8 cellular contexts compared by ENCODE assay signal in genomic region chr1:244864253-244865027, GRCh38. TPM values are rescaled to one million over a fixed set of nuclear protein-coding genes. Genes with fewer than 3 reads are reported as not detected.
A peak's percentile ranks its signal among the peaks of the same experiment; 100 is the strongest.
DNase-seq lines count a peak whose midpoint lies in the region; ATAC-seq and TF ChIP-seq lines count a peak whose summit lies in the region.

Gene HNRNPU (minus strand): TSS chr1:244864543. CDS start chr1:244864307, 236 bp downstream.

- H3K27me3 Mint-ChIP-seq in T-helper 1 cell treated with Interleukin-12 subunit alpha and Interleukin-12 subunit beta and Interleukin-4 antibody, amounts not matched to agents 30 μg/mL and 1 μg/mL, for 36 hours (ENCODE audit: low read depth), result no peaks in the 10 kb centered on the region
- H3K27me3 Mint-ChIP-seq in progenitor cell of endocrine pancreas, result no peaks in the 10 kb centered on the region

- H3K4me1 Mint-ChIP-seq in T-helper 1 cell treated with Interleukin-12 subunit alpha and Interleukin-12 subunit beta and Interleukin-4 antibody, amounts not matched to agents 30 μg/mL and 1 μg/mL, for 36 hours (ENCODE audit: low read depth), result peaks cover 35% of the 10 kb centered on the region
- peaks cover 36% of the 10 kb centered on the region for H3K4me1 Mint-ChIP-seq in progenitor cell of endocrine pancreas (ENCODE audit: low read depth)

- DNase-seq in GM13977 (ENCODE audit: low spot score) (peak; percentile 94), NCI-H1694 (lab: John Stamatoyannopoulos, UW) (peak; percentile 89), amniotic stem cell (lab: John Stamatoyannopoulos, UW) (peak; percentile 96), left cardiac atrium (peak; percentile 98), progenitor cell of endocrine pancreas (ENCODE audit: low spot score, unreplicated experiment) (peak; percentile 94), ureter (ENCODE audit: low spot score) (peak; percentile 96)

- in situ Hi-C loops in GM13977 (cut with MboI; ENCODE audit: low pct_unique_long_range_greater_than_20kb, low sequenced_read_pairs, unreplicated experiment), result loop anchor here (25.0 kb wide), 1 partner anchor 173 kb away; no protein-coding TSS in a partner anchor

- ATAC-seq in HG02884 (IDR thresholded peaks at IDR 0.05; ENCODE audit: unreplicated experiment), result peak; percentile 54
- peak; percentile 90 to 92 for ATAC-seq in left cardiac atrium

- peaks cover 34% of the 10 kb centered on the region for H3K36me3 Mint-ChIP-seq in T-helper 1 cell treated with Interleukin-12 subunit alpha and Interleukin-12 subunit beta and Interleukin-4 antibody, amounts not matched to agents 30 μg/mL and 1 μg/mL, for 36 hours (ENCODE audit: low read depth)
- peaks cover 21% of the 10 kb centered on the region for H3K36me3 Mint-ChIP-seq in progenitor cell of endocrine pancreas (ENCODE audit: insufficient read depth)

- TF ChIP-seq CTCF in GM13977 (IDR thresholded peaks at IDR 0.05; ENCODE audit: extremely low read depth, insufficient read depth, missing control alignments) (no peak), progenitor cell of endocrine pancreas (IDR thresholded peaks at IDR 0.05; ENCODE audit: unreplicated experiment) (peak; percentile 55)

- intact Hi-C loops in left cardiac atrium (cut with DNase I), result loop anchor here in 1 of 2 donors (5.0 kb wide), 1 partner anchor 178 kb away; no protein-coding TSS in a partner anchor

- no peaks in the 10 kb centered on the region for H3K9me3 Mint-ChIP-seq in T-helper 1 cell treated with Interleukin-12 subunit alpha and Interleukin-12 subunit beta and Interleukin-4 antibody, amounts not matched to agents 30 μg/mL and 1 μg/mL, for 36 hours
- H3K9me3 Mint-ChIP-seq in progenitor cell of endocrine pancreas (ENCODE audit: low read depth), result no peaks in the 10 kb centered on the region

- H3K4me3 Mint-ChIP-seq in T-helper 1 cell treated with Interleukin-12 subunit alpha and Interleukin-12 subunit beta and Interleukin-4 antibody, amounts not matched to agents 30 μg/mL and 1 μg/mL, for 36 hours, result peak within 1 kb of the TSS; percentile 85
- peak within 1 kb of the TSS; percentile 86 for H3K4me3 Mint-ChIP-seq in progenitor cell of endocrine pancreas (ENCODE audit: low read depth)

- H3K27ac Mint-ChIP-seq in T-helper 1 cell treated with Interleukin-12 subunit alpha and Interleukin-12 subunit beta and Interleukin-4 antibody, amounts not matched to agents 30 μg/mL and 1 μg/mL, for 36 hours, result peak within 1 kb of the TSS; percentile 94
- peak within 1 kb of the TSS; percentile 99 for H3K27ac Mint-ChIP-seq in progenitor cell of endocrine pancreas

RNA-seq across cellular contexts. Expression of gene HNRNPU, which starts in this region (rescaled TPM):
- 100 to 1,000 TPM; 167 to 204 TPM for total RNA-seq in left cardiac atrium
- 512 and 526 TPM in 2 replicates for total RNA-seq in progenitor cell of endocrine pancreas
- total RNA-seq in ureter, result 356 TPM

Comparison
In these comparisons a context has a peak if more than half of its experiments do, and no peak if none do; other contexts are left out.
1. Peak in every context shown above with its lines: DNase-seq and ATAC-seq.